ENCODE assay signal across 1 cellular context in genomic region chr10:15725603-15726002, GRCh38.
TF ChIP-seq lines count a peak whose summit lies in the region.

No MANE protein-coding gene starts in this region.

TF ChIP-seq in H1, 55 proteins besides CTCF, POLR2A, EP300 and RAD21 (continued from another document):
- TF ChIP-seq CHD7 (IDR thresholded peaks at IDR 0.05; ENCODE audit: insufficient replicate concordance, low read length) (no peak), BRCA1 (IDR thresholded peaks at IDR 0.05; ENCODE audit: low read depth, low read length) (no peak)
